In the genomic region with DNA sequence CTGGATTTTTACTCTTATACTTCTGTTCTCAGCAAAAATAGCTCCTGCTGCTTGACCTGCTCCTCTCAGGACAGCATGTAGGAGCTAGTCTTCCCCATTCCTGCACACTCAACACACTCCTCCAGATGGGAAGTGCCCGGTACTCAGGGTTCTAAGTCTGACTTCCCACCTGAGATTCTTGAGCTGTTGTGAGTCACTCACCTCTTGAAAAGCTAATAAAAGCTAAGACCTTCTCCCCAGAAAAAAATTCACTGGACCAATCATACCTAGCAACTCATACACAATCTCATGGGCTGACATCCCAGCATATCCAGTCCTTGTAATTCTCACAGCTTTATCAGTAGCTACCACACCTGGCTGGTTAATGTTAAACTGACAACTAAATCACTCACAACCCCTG, we compare ENCODE assay signal across 21 cellular contexts. TPM values are rescaled to one million over a fixed set of nuclear protein-coding genes. Genes with fewer than 3 reads are reported as not detected.
A peak's percentile ranks its signal among the peaks of the same experiment; 100 is the strongest.
DNase-seq lines count a peak whose midpoint lies in the region; ATAC-seq and TF ChIP-seq lines count a peak whose summit lies in the region.
"Had no signal": no experiment of that assay in that cellular context is flagged by ENCODE, and none has a peak within 500 bp of the region (broad histone marks: within the 10 kb centered on the region; RNA-seq: fewer than 3 reads in every experiment).

No MANE protein-coding gene starts in this region.

- no TSS peak for BruUV-seq in PC-9 (replicated peaks; lab: Mats Ljungman, UMichigan)

- peaks cover 10% of the 10 kb centered on the region for H3K4me1 Mint-ChIP-seq in activated CD4-positive, alpha-beta T cell treated with anti-CD3 and anti-CD28 coated beads, Interleukin-2, amount 10 ng/mL, durations not matched to agents 24 days and 14 days
- H3K4me1 Mint-ChIP-seq: neural crest cell had no signal

- intact Hi-C loops in activated CD4-positive, alpha-beta T cell treated with anti-CD3 and anti-CD28 coated beads, Interleukin-2, amount 10 ng/mL, durations not matched to agents 24 days and 14 days (cut with micrococcal nuclease), result no loop called here
- intact Hi-C loops in PC-9 (cut with micrococcal nuclease; ENCODE audit: unreplicated experiment), result no loop called here

- POLR2A ChIA-PET in PC-9 (lab: Charles Lee; ENCODE audit: unreplicated experiment), result interaction anchor here (0.6 to 0.7 kb wide), 4 partner anchors 12 to 1694 kb away, joined by 3 to 8 read pairs (median 4); no protein-coding TSS in a partner anchor

- H3K36me3 ChIP-seq in PC-9 (ENCODE audit: low read depth), result peaks cover 26% of the 10 kb centered on the region
- peaks cover 3% of the 10 kb centered on the region for H3K36me3 ChIP-seq in kidney epithelial cell (ENCODE audit: control insufficient read depth, insufficient read depth, low read length)

- peaks cover 40% of the 10 kb centered on the region for H3K36me3 Mint-ChIP-seq in activated CD4-positive, alpha-beta T cell treated with anti-CD3 and anti-CD28 coated beads, Interleukin-2, amount 10 ng/mL, durations not matched to agents 24 days and 14 days (ENCODE audit: low read depth)

- no peak overlapping the region for H3K4me2 ChIP-seq in PC-9
- H3K4me2 ChIP-seq: A549 had no signal

- no peak for DNase-seq in activated CD4-positive, alpha-beta T cell treated with anti-CD3 and anti-CD28 coated beads, Interleukin-2, amount 10 ng/mL, durations not matched to agents 24 days and 14 days
- DNase-seq in activated CD4-positive, alpha-beta T cell treated with anti-CD3 and anti-CD28 coated beads, Interleukin-2, amount 50 U/mL, for 1 hour, result no peak
- DNase-seq in PC-9 (peak in 1 of 2 experiments; percentile 76), kidney epithelial cell (ENCODE audit: low read depth) (peak; percentile 10), renal cortical epithelial cell (ENCODE audit: low read depth) (peak; percentile 61), GM19240 (ENCODE audit: insufficient read length, low spot score) (no peak)
- DNase-seq in stimulated activated CD4-positive, alpha-beta T cell treated with anti-CD3 and anti-CD28 coated beads, Interleukin-4, amount 100 ng/mL, for 4 hours, result no peak
- DNase-seq: activated gamma-delta T cell treated with Interleukin-2 at 50 U/mL for 16 hours; COR-L47; glutamatergic neuron; Kasumi-1; kidney; NCI-H2029; NCI-H82; SHP77; stimulated activated naive CD4-positive, alpha-beta T cell treated with Interleukin-2 at 50 U/mL for 16 hours had no signal

- 0 out of 2 replicates have a peak, but pooled peaks cover 7% of the 10 kb centered on the region for H3F3A ChIP-seq in PC-9 (ENCODE audit: insufficient read depth, low read depth)

- TF ChIP-seq CTCF in PC-9 (conservative IDR thresholded peaks at IDR 0.05) (no peak), kidney epithelial cell (IDR thresholded peaks at IDR 0.05; ENCODE audit: insufficient read depth, low read length, poor library complexity, severe bottlenecking) (no peak)

- no peaks in the 10 kb centered on the region for H3K9me3 ChIP-seq in PC-9 (ENCODE audit: insufficient read depth, low read depth)
- H3K9me3 ChIP-seq: A549 had no signal

- peaks cover 12% of the 10 kb centered on the region for H3K4me1 ChIP-seq in PC-9 (replicated peaks; ENCODE audit: insufficient read depth)

- no peaks in the 10 kb centered on the region for H3K27me3 Mint-ChIP-seq in activated CD4-positive, alpha-beta T cell treated with anti-CD3 and anti-CD28 coated beads, Interleukin-2, amount 10 ng/mL, durations not matched to agents 24 days and 14 days

- no peak overlapping the region for H3K4me3 ChIP-seq in PC-9
- no peak overlapping the region for H3K4me3 ChIP-seq in kidney epithelial cell (ENCODE audit: low read depth, low read length)
- H3K4me3 ChIP-seq: A549 had no signal

- H3K27me3 ChIP-seq in PC-9 (ENCODE audit: insufficient read depth, low read depth) (no peaks in the 10 kb centered on the region), kidney epithelial cell (ENCODE audit: control insufficient read depth, insufficient read depth, low read length) (no peaks in the 10 kb centered on the region)

- H3K79me2 ChIP-seq in PC-9 (ENCODE audit: low read depth), result no peaks in the 10 kb centered on the region

- no peak overlapping the region for H3K4me3 Mint-ChIP-seq in activated CD4-positive, alpha-beta T cell treated with anti-CD3 and anti-CD28 coated beads, Interleukin-2, amount 10 ng/mL, durations not matched to agents 24 days and 14 days
- H3K4me3 Mint-ChIP-seq: neural crest cell; T-helper 2 cell treated with Interferon-gamma antibody and Interleukin-4, amounts not matched to agents 5 μg/mL and 100 μg/mL, for 36 hours had no signal

- H3K9me3 Mint-ChIP-seq in activated CD4-positive, alpha-beta T cell treated with anti-CD3 and anti-CD28 coated beads, Interleukin-2, amount 10 ng/mL, durations not matched to agents 24 days and 14 days, result no peaks in the 10 kb centered on the region
- H3K9me3 Mint-ChIP-seq: neural crest cell; T-helper 2 cell treated with Interferon-gamma antibody and Interleukin-4, amounts not matched to agents 5 μg/mL and 100 μg/mL, for 36 hours had no signal

- peak overlapping the region; percentile 14 for H3K27ac ChIP-seq in PC-9
- H3K27ac ChIP-seq: A549 had no signal

- no peaks in the 10 kb centered on the region for H3K9me2 ChIP-seq in PC-9 (ENCODE audit: insufficient read depth)

- H2AFZ ChIP-seq in PC-9, result no peak overlapping the region

- peaks cover 11% of the 10 kb centered on the region for H4K20me1 ChIP-seq in PC-9 (ENCODE audit: insufficient read depth)

- peak overlapping the region; percentile 56 for H3K27ac Mint-ChIP-seq in activated CD4-positive, alpha-beta T cell treated with anti-CD3 and anti-CD28 coated beads, Interleukin-2, amount 10 ng/mL, durations not matched to agents 24 days and 14 days
- H3K27ac Mint-ChIP-seq: T-helper 2 cell treated with Interferon-gamma antibody and Interleukin-4, amounts not matched to agents 5 μg/mL and 100 μg/mL, for 36 hours had no signal

- CTCF ChIA-PET in PC-9 (lab: Charles Lee), result no interaction called here

- ATAC-seq in GM19455 (IDR thresholded peaks at IDR 0.05; ENCODE audit: unreplicated experiment), result no peak
- ATAC-seq: A549, HCT116 had no signal

RNA-seq across cellular contexts. Expression of gene TRPC4AP, which starts 53.5 kb away (rescaled TPM):
- total RNA-seq in activated CD4-positive, alpha-beta T cell treated with anti-CD3 and anti-CD28 coated beads, Interleukin-2, amount 10 ng/mL, durations not matched to agents 24 days and 14 days, result 46.4 and 47.8 TPM in 2 replicates
- total RNA-seq in PC-9 (2021), result 51.0 and 51.9 TPM in 2 replicates
- total RNA-seq in kidney epithelial cell, result 78.8 and 99.3 TPM in 2 replicates
- total RNA-seq in renal cortical epithelial cell, result 82.0 and 93.3 TPM in 2 replicates

Comparison
In these comparisons a context has a peak if more than half of its experiments do, and no peak if none do; other contexts are left out.
1. DNase-seq: peak in kidney epithelial cell (single experiment) and renal cortical epithelial cell (single experiment); none in activated CD4-positive, alpha-beta T cell treated with anti-CD3 and anti-CD28 coated beads, Interleukin-2, amount 10 ng/mL, durations not matched to agents 24 days and 14 days (single experiment), activated CD4-positive, alpha-beta T cell treated with anti-CD3 and anti-CD28 coated beads, Interleukin-2, amount 50 U/mL, for 1 hour (single experiment), GM19240 (single experiment) and stimulated activated CD4-positive, alpha-beta T cell treated with anti-CD3 and anti-CD28 coated beads, Interleukin-4, amount 100 ng/mL, for 4 hours (0 of 2).